In genomic region chr2:88658318-88658717, GRCh38 we compare ENCODE assay signal across 1 cellular context.
A peak's percentile ranks its signal among the peaks of the same experiment; 100 is the strongest.
TF ChIP-seq lines count a peak whose summit lies in the region.

No MANE protein-coding gene starts in this region.

TF ChIP-seq in IMR-90, 13 proteins besides CTCF, POLR2A, EP300 and RAD21:
- TF ChIP-seq SMC3 (IDR thresholded peaks at IDR 0.05; ENCODE audit: low read depth, low read length) = no peak
- TF ChIP-seq MAZ (IDR thresholded peaks at IDR 0.05; ENCODE audit: borderline replicate concordance, low read depth, low read length) = no peak
- no peak for TF ChIP-seq RCOR1 (IDR thresholded peaks at IDR 0.05; ENCODE audit: insufficient replicate concordance, low read length)
- TF ChIP-seq BHLHE40 (IDR thresholded peaks at IDR 0.05; ENCODE audit: low read depth, low read length) = no peak
- TF ChIP-seq MAFK (IDR thresholded peaks at IDR 0.05; ENCODE audit: low read depth, low read length) = peak; percentile 47; the same call in 1 of the 2 replicates
- TF ChIP-seq, protein P1, sequence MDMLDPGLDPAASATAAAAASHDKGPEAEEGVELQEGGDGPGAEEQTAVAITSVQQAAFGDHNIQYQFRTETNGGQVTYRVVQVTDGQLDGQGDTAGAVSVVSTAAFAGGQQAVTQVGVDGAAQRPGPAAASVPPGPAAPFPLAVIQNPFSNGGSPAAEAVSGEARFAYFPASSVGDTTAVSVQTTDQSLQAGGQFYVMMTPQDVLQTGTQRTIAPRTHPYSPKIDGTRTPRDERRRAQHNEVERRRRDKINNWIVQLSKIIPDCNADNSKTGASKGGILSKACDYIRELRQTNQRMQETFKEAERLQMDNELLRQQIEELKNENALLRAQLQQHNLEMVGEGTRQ (IDR thresholded peaks at IDR 0.05; ENCODE audit: low read depth, low read length) = no peak
- TF ChIP-seq CEBPB (IDR thresholded peaks at IDR 0.05; ENCODE audit: low read depth, low read length) = peak; percentile 77
- TF ChIP-seq NFE2L2 (IDR thresholded peaks at IDR 0.05; ENCODE audit: low read depth, low read length) = peak; percentile 35; the same call in 1 of the 2 replicates
